ENCODE assay signal across 24 cellular contexts in genomic region chr17:28097901-28098300, GRCh38. TPM values are rescaled to one million over a fixed set of nuclear protein-coding genes. Genes with fewer than 3 reads are reported as not detected.
DNase-seq lines count a peak whose midpoint lies in the region; ATAC-seq, FAIRE-seq and TF ChIP-seq lines count a peak whose summit lies in the region.
"Had no signal": no experiment of that assay in that cellular context is flagged by ENCODE, and none has a peak within 500 bp of the region (broad histone marks: within the 10 kb centered on the region; RNA-seq: fewer than 3 reads in every experiment).

No MANE protein-coding gene starts in this region.

- H3K4me3 ChIP-seq in GM06990 (replicated peaks; ENCODE audit: low read depth, low read length) (no peak overlapping the region), GM12878 (no peak overlapping the region), gastrocnemius medialis (no peak overlapping the region)
- H3K4me3 ChIP-seq: coronary artery, vagina had no signal

- no peaks in the 10 kb centered on the region for H4K20me1 ChIP-seq in GM12878 (ENCODE audit: control insufficient read depth, insufficient read depth)

- H3K9ac ChIP-seq in GM12878 (ENCODE audit: control insufficient read depth, insufficient read depth, low read length): no peak overlapping the region

- TF ChIP-seq CTCF in GM06990 (IDR thresholded peaks at IDR 0.05; ENCODE audit: insufficient read depth, low read length, poor library complexity, severe bottlenecking) (no peak), GM12878 (IDR thresholded peaks at IDR 0.05 in 2 of 3, conservative IDR thresholded peaks at IDR 0.05 in 1 of 3; ENCODE audit: control insufficient read depth in 2 of 3, extremely low read depth in 1 of 3, insufficient read depth in 1 of 3, low read depth in 3 of 3, low read length in 3 of 3) (no peak), gastrocnemius medialis (IDR thresholded peaks at IDR 0.05 in 4 of 5, conservative IDR thresholded peaks at IDR 0.05 in 1 of 5) (no peak)

- no peaks in the 10 kb centered on the region for H3K36me3 ChIP-seq in GM06990 (ENCODE audit: control insufficient read depth, insufficient read depth, low read length)
- no peaks in the 10 kb centered on the region for H3K36me3 ChIP-seq in GM12878 (ENCODE audit: control insufficient read depth in 2 of 2, insufficient read depth in 2 of 2, low read length in 1 of 2)
- H3K36me3 ChIP-seq in gastrocnemius medialis: no peaks in the 10 kb centered on the region
- H3K36me3 ChIP-seq: brain microvascular endothelial cell, vagina, WERI-Rb-1 had no signal

- peak; percentile 75 for ATAC-seq in GM21447 (IDR thresholded peaks at IDR 0.05; ENCODE audit: unreplicated experiment)
- peak; percentile 92 for ATAC-seq in GM12878
- ATAC-seq in gastrocnemius medialis: no peak
- no peak for ATAC-seq in GM21737 (IDR thresholded peaks at IDR 0.05; ENCODE audit: unreplicated experiment)
- ATAC-seq in GM21723 (IDR thresholded peaks at IDR 0.05; ENCODE audit: unreplicated experiment): no peak
- ATAC-seq: activated CD8-positive, alpha-beta T cell treated with anti-CD3 and anti-CD28 coated beads, Interleukin-2, amount 10 ng/mL, durations not matched to agents 7 days and 5 days had no signal

- in situ Hi-C loops in GM12878 (cut with MboI) (no loop called here), gastrocnemius medialis (cut with MboI; ENCODE audit: low sequenced_read_pairs in 4 of 4) (loop anchor here in 1 of 4 donors (25.0 kb wide), 1 partner anchor 111 kb away; no protein-coding TSS in a partner anchor)

- RAD21 ChIA-PET in GM12878 (lab: Charles Lee; ENCODE audit: unreplicated experiment): interaction anchor here (1.3 kb wide), 1 partner anchor 40 kb away, joined by 3 read pairs; no protein-coding TSS in a partner anchor

- peak; percentile 39 for DNase-seq in GM06990 (ENCODE audit: extremely low read depth, insufficient read length)
- DNase-seq in MV-4-11 (lab: John Stamatoyannopoulos, UW): peak; percentile 28
- peak; percentile 20 for DNase-seq in GM12878 (ENCODE audit: low read depth, low spot score)
- DNase-seq in gastrocnemius medialis: no peak
- DNase-seq in foreskin melanocyte: no peak
- DNase-seq: activated CD8-positive, alpha-beta T cell treated with anti-CD3 and anti-CD28 coated beads, Interleukin-2, amount 10 ng/mL, durations not matched to agents 7 days and 5 days; activated T-cell treated with anti-CD3 and anti-CD28 coated beads, Interleukin-2, amount 50 U/mL, for 48 hours; brain microvascular endothelial cell; Caco-2; H9; hippocampal formation; kidney; mesenchymal stem cell; NCI-H1436; NCI-H774; stimulated activated CD4-positive, alpha-beta T cell treated with anti-CD3 and anti-CD28 coated beads, Interleukin-2, amount 100 ng/mL, for 48 hours; SW 1271; WERI-Rb-1 had no signal

- TF ChIP-seq EP300 in GM12878 (IDR thresholded peaks at IDR 0.05; ENCODE audit: borderline replicate concordance in 1 of 2, control insufficient read depth in 1 of 2, low read depth in 2 of 2, low read length in 2 of 2): peak in 1 of 2 experiments; percentile 79; a peak in 2 of 4 replicates

- WGBS in GM12878 (ENCODE audit: insufficient coverage, insufficient replicate concordance, low lambda C conversion rate, missing lambda C conversion rate): 0% methylated on average over 2 of the region's 2 CpGs

- H3K9me3 ChIP-seq in GM12878 (replicated peaks; ENCODE audit: control insufficient read depth, insufficient read depth, low read length) (no peaks in the 10 kb centered on the region), gastrocnemius medialis (no peaks in the 10 kb centered on the region)
- H3K9me3 ChIP-seq: Caco-2, vagina had no signal

- H3K27me3 ChIP-seq in GM06990 (replicated peaks; ENCODE audit: control insufficient read depth, insufficient read depth, low read length) (no peaks in the 10 kb centered on the region), GM12878 (replicated peaks in 1 of 2; ENCODE audit: control insufficient read depth in 2 of 2, insufficient read depth in 2 of 2, low read length in 1 of 2) (no peaks in the 10 kb centered on the region), gastrocnemius medialis (no peaks in the 10 kb centered on the region)
- H3K27me3 ChIP-seq: brain microvascular endothelial cell, vagina had no signal

- H2AFZ ChIP-seq in GM12878 (ENCODE audit: control insufficient read depth, low read depth, low read length): no peak overlapping the region

- peak overlapping the region; percentile 51; the same call in 1 of the 2 replicates for H3K27ac ChIP-seq in GM12878 (ENCODE audit: control insufficient read depth, insufficient read depth)
- no peak overlapping the region for H3K27ac ChIP-seq in gastrocnemius medialis
- H3K27ac ChIP-seq: brain microvascular endothelial cell, coronary artery, vagina, WERI-Rb-1 had no signal

- POLR2A ChIA-PET in GM12878 (lab: Charles Lee): interaction anchor here (1.4 kb wide), 1 partner anchor 15 kb away, joined by 3 read pairs; no protein-coding TSS in a partner anchor

- intact Hi-C loops in GM12878 (cut with micrococcal nuclease; ENCODE audit: unreplicated experiment) (no loop called here), gastrocnemius medialis (cut with DNase I; ENCODE audit: low total_unique reads) (no loop called here)

- CTCF ChIA-PET in GM12878 (lab: Yijun Ruan, JAX): no interaction called here

- FAIRE-seq in GM12878 (lab: Jason Lieb, UNC): no peak
- FAIRE-seq: endometrium, kidney had no signal

- TF ChIP-seq POLR2A in GM12878 (IDR thresholded peaks at IDR 0.05; ENCODE audit: low read depth, low read length) (no peak), gastrocnemius medialis (IDR thresholded peaks at IDR 0.05) (no peak)

- H3K79me2 ChIP-seq in GM12878 (ENCODE audit: control insufficient read depth, insufficient read depth, low read length): no peaks in the 10 kb centered on the region

- H3K4me1 ChIP-seq in GM12878 (ENCODE audit: control insufficient read depth, insufficient read depth, low read length) (peaks cover 10% of the 10 kb centered on the region; the same call in 1 of the 2 replicates), gastrocnemius medialis (peaks cover 0 to 16% of the 10 kb centered on the region in 2 donors)
- H3K4me1 ChIP-seq: vagina had no signal

- BruUV-seq in GM12878 (replicated peaks; lab: Mats Ljungman, UMichigan): no TSS peak

- SMC1A ChIA-PET in GM12878 (lab: Charles Lee; ENCODE audit: uncharacterized antibody, unreplicated experiment): no interaction called here

- peak overlapping the region; percentile 34; the same call in 1 of the 2 replicates for H3K4me2 ChIP-seq in GM12878 (ENCODE audit: control insufficient read depth, insufficient read depth)

- TF ChIP-seq RAD21 in GM12878 (IDR thresholded peaks at IDR 0.05; ENCODE audit: insufficient read depth, low read depth, low read length): no peak

TF ChIP-seq in GM12878, 131 proteins besides CTCF, POLR2A, EP300 and RAD21 (continues in another document):
- no peak for TF ChIP-seq ASH2L (IDR thresholded peaks at IDR 0.05; ENCODE audit: borderline replicate concordance, low read depth)
- TF ChIP-seq MXI1 (IDR thresholded peaks at IDR 0.05; ENCODE audit: low read depth, low read length): no peak
- 0 out of 2 replicates have a peak, but pooled peaks have one; percentile 15 for TF ChIP-seq ATF7 (IDR thresholded peaks at IDR 0.05; ENCODE audit: low read depth)
- peak; percentile 79 for TF ChIP-seq SPI1 (IDR thresholded peaks at IDR 0.05; ENCODE audit: borderline replicate concordance, insufficient read depth, low read depth, low read length)
- TF ChIP-seq RBBP5 (conservative IDR thresholded peaks at IDR 0.05): no peak
- no peak for TF ChIP-seq IRF4 (IDR thresholded peaks at IDR 0.05; ENCODE audit: low read depth, low read length)
- TF ChIP-seq POLR2AphosphoS5 (IDR thresholded peaks at IDR 0.05; ENCODE audit: low read length): no peak
- TF ChIP-seq EZH2 (IDR thresholded peaks at IDR 0.05; ENCODE audit: borderline replicate concordance, control insufficient read depth, low read depth, low read length): no peak
- TF ChIP-seq NFIC (IDR thresholded peaks at IDR 0.05; ENCODE audit: low read depth, low read length): no peak
- TF ChIP-seq HDAC6 (IDR thresholded peaks at IDR 0.05; ENCODE audit: unreplicated experiment): no peak
- TF ChIP-seq MEF2A (IDR thresholded peaks at IDR 0.05; ENCODE audit: insufficient read depth, low read depth, low read length): peak; percentile 89
- no peak for TF ChIP-seq PAX5 (IDR thresholded peaks at IDR 0.05; ENCODE audit: borderline replicate concordance, low read depth, low read length)
- TF ChIP-seq TARDBP (IDR thresholded peaks at IDR 0.05; ENCODE audit: borderline replicate concordance): no peak
- TF ChIP-seq ATF3 (IDR thresholded peaks at IDR 0.05; ENCODE audit: borderline replicate concordance, extremely low read depth, low read depth, low read length): no peak
- no peak for TF ChIP-seq GABPA (IDR thresholded peaks at IDR 0.05; ENCODE audit: low read depth)
- TF ChIP-seq PML (IDR thresholded peaks at IDR 0.05; ENCODE audit: low read length): no peak
- TF ChIP-seq IKZF2 (IDR thresholded peaks at IDR 0.05): peak; percentile 30 to 68; a peak in 2 of 4 replicates
- 0 out of 2 replicates have a peak, but pooled peaks have one; percentile 24 for TF ChIP-seq IKZF1 (conservative IDR thresholded peaks at IDR 0.05)

RNA-seq across cellular contexts. Expression of gene NLK, which starts 55.4 kb away (rescaled TPM):
- total RNA-seq in GM12878 (2013; cell fraction: nucleolus; rRNA removed): 77.0 and 80.2 TPM in 2 replicates
- 17.8 and 19.3 TPM in 2 replicates for total RNA-seq in GM12878 (2014; rRNA removed)
- 16.1 and 17.5 TPM in 2 replicates for total RNA-seq in GM12878 (2014; rRNA removed; fragmentation: Illumina TruSeq; extraction: Trizol)
- 15.9 and 16.0 TPM in 2 replicates for total RNA-seq in GM12878 (2021)
- polyA plus RNA-seq in GM12878 (2011; ENCODE audit: low read depth): 6.9 TPM
- polyA plus RNA-seq in GM12878 (2011; rRNA removed): 22.9 and 24.8 TPM in 2 replicates
- polyA plus RNA-seq in GM12878 (2011; cell fraction: cytosol; rRNA removed): 12.5 and 14.8 TPM in 2 replicates
- 30.6 and 31.9 TPM in 2 replicates for polyA plus RNA-seq in GM12878 (2011; cell fraction: nucleus; rRNA removed)
- 9.7 and 11.2 TPM in 2 replicates for polyA plus RNA-seq in GM12878 (2012)
- 15.5 and 24.8 TPM in 2 replicates for polyA plus RNA-seq in GM12878 (2014; fragmentation: Illumina TruSeq; extraction: Trizol)
- 1 to 10 TPM; 5.0 to 6.0 TPM for polyA plus RNA-seq in GM12878 (2014; fragmentation: Nextera tagmentation; extraction: Ambion mirVana)
- polyA plus RNA-seq in GM12878 (2014; rRNA removed): 14.5 and 15.7 TPM in 2 replicates
- 1 to 10 TPM; 5.7 to 7.0 TPM for polyA plus RNA-seq in GM12878 (2016; fragmentation: Nextera tagmentation; extraction: Ambion mirVana)
- 28.1 and 50.4 TPM in 2 replicates for polyA minus RNA-seq in GM12878 (2011; rRNA and poly(A)+ RNA removed)
- 7.1 and 12.8 TPM in 2 replicates for polyA minus RNA-seq in GM12878 (2011; cell fraction: cytosol; rRNA and poly(A)+ RNA removed)
- 49.1 and 77.6 TPM in 2 replicates for polyA minus RNA-seq in GM12878 (2011; cell fraction: nucleus; rRNA and poly(A)+ RNA removed)
- total RNA-seq in gastrocnemius medialis: 10 to 100 TPM in 2 of 4 donors, 1 to 10 TPM in 2; 6.5 to 11.0 (median 9.1) TPM

Comparison
In these comparisons a context has a peak if more than half of its experiments do, and no peak if none do; other contexts are left out.
1. DNase-seq: peak in GM06990 (single experiment), MV-4-11 (single experiment) and GM12878 (single experiment); none in gastrocnemius medialis (0 of 2) and foreskin melanocyte (single experiment).
2. ATAC-seq: peak in GM21447 (single experiment) and GM12878 (single experiment); none in gastrocnemius medialis (0 of 2), GM21737 (single experiment) and GM21723 (single experiment).